8 cellular contexts compared by ENCODE assay signal in genomic region chr10:97445722-97446639, GRCh38. TPM values are rescaled to one million over a fixed set of nuclear protein-coding genes. Genes with fewer than 3 reads are reported as not detected.
DNase-seq lines count a peak whose midpoint lies in the region; ATAC-seq and TF ChIP-seq lines count a peak whose summit lies in the region.

EXOSC1 (minus strand) TSS chr10:97446006; CDS start chr10:97445985, 21 bp downstream.
ZDHHC16 (plus strand) TSS chr10:97446175; CDS start chr10:97451676, 5,501 bp downstream.

- peaks cover 3% of the 10 kb centered on the region for H3K27me3 Mint-ChIP-seq in GM23338 (ENCODE audit: insufficient read depth, low read depth, poor library complexity)
- no peaks in the 10 kb centered on the region for H3K27me3 Mint-ChIP-seq in naive thymus-derived CD4-positive, alpha-beta T cell
- H3K27me3 Mint-ChIP-seq in stimulated activated naive B cell treated with anti-CD40 and anti-IgM and Interleukin-4, amounts not matched to agents 10 μg/mL and 1 μg/mL and 100 μg/mL, for 72 hours, result no peaks in the 10 kb centered on the region

- peaks cover 63% of the 10 kb centered on the region for H3K79me2 ChIP-seq in GM23338 (replicated peaks; ENCODE audit: insufficient read depth)
- H3K79me2 ChIP-seq in fibroblast of lung (ENCODE audit: control insufficient read depth, insufficient read depth, low read length), result peaks cover 50% of the 10 kb centered on the region

- peak within 1 kb of the TSS; percentile 72 for H2AFZ ChIP-seq in GM23338
- peak within 1 kb of the TSS; percentile 96 for H2AFZ ChIP-seq in fibroblast of lung (ENCODE audit: low read length)

- peak within 1 kb of the TSS; percentile 80 for H3K9ac ChIP-seq in fibroblast of lung (ENCODE audit: insufficient read depth, low read length)

- H3K36me3 ChIP-seq in GM23338 (ENCODE audit: insufficient read depth) (peaks cover 3% of the 10 kb centered on the region; the same call in 1 of the 2 replicates), fibroblast of lung (ENCODE audit: control insufficient read depth, insufficient read depth, low read length) (peaks cover 3% of the 10 kb centered on the region)
- peaks cover 0 to 23% (median 2%) of the 10 kb centered on the region in 3 experiments for H3K36me3 ChIP-seq in naive thymus-derived CD4-positive, alpha-beta T cell (ENCODE audit: control insufficient read depth in 2 of 3, insufficient read depth in 3 of 3, low read length in 3 of 3)

- peaks cover 11% of the 10 kb centered on the region for H3K4me1 ChIP-seq in GM23338 (ENCODE audit: insufficient read depth)
- no peaks in the 10 kb centered on the region for H3K4me1 ChIP-seq in fibroblast of lung (ENCODE audit: control insufficient read depth, extremely low read depth, insufficient read depth, low read length)
- H3K4me1 ChIP-seq in naive thymus-derived CD4-positive, alpha-beta T cell (ENCODE audit: control insufficient read depth in 2 of 2, insufficient read depth in 2 of 2, low read length in 2 of 2), result peaks cover 19 to 29% of the 10 kb centered on the region in 2 donors

- H3K4me2 ChIP-seq in GM23338 (peak within 1 kb of the TSS; percentile 91), fibroblast of lung (ENCODE audit: extremely low read depth, insufficient read depth, low read length) (peak within 1 kb of the TSS; percentile 94)

- CTCF ChIA-PET in naive thymus-derived CD4-positive, alpha-beta T cell (lab: Charles Lee), result interaction anchor here (0.9 to 1.1 kb wide), 2 partner anchors 16 to 41 kb away, joined by 4 to 5 read pairs; no protein-coding TSS in a partner anchor

- H3K4me3 Mint-ChIP-seq in GM23338, result peak within 1 kb of the TSS; percentile 93
- H3K4me3 Mint-ChIP-seq in naive thymus-derived CD4-positive, alpha-beta T cell, result peak within 1 kb of the TSS; percentile 89 to 99 (median 98)
- peak within 1 kb of the TSS; percentile 98 to 100 for H3K4me3 Mint-ChIP-seq in stimulated activated naive B cell treated with anti-CD40 and anti-IgM and Interleukin-4, amounts not matched to agents 10 μg/mL and 1 μg/mL and 100 μg/mL, for 72 hours

- 0 out of 4 replicates have a peak, but pooled peaks of 1 of the 2 experiments have one; percentile 11 for TF ChIP-seq CTCF in GM23338 (conservative IDR thresholded peaks at IDR 0.05; ENCODE audit: low read depth in 2 of 2)
- TF ChIP-seq CTCF in fibroblast of lung (conservative IDR thresholded peaks at IDR 0.05 in 1 of 2, IDR thresholded peaks at IDR 0.05 in 1 of 2; ENCODE audit: low read depth in 1 of 2, low read length in 2 of 2), result no peak

- DNase-seq in Daoy (ENCODE audit: low read depth) (peak; percentile 91), GM23338 (ENCODE audit: low spot score) (peak; percentile 99), LHCN-M2 (ENCODE audit: low read depth) (peak; percentile 95), RPMI8226 (peak; percentile 91), fibroblast of lung (ENCODE audit: low read depth in 2 of 2) (peak; percentile 95 to 98)
- peak; percentile 72 to 85 for DNase-seq in activated T-helper 1 cell treated with anti-CD3 and anti-CD28 coated beads, Interleukin-2, amount 50 U/mL, for 16 hours (ENCODE audit: low read depth in 1 of 2, low spot score in 1 of 2)
- DNase-seq in naive thymus-derived CD4-positive, alpha-beta T cell, result peak; percentile 67 to 93 (median 89)
- peak; percentile 90 for DNase-seq in stimulated activated naive B cell treated with anti-CD40 and anti-IgM and Interleukin-4, amounts not matched to agents 10 μg/mL and 1 μg/mL and 100 μg/mL, for 72 hours

- intact Hi-C loops in naive thymus-derived CD4-positive, alpha-beta T cell (cut with micrococcal nuclease), result loop anchor here (1.0 to 5.0 kb wide), 14 partner anchors 10 to 241 kb away; partner anchors contain the start of genes ARHGAP19 (in 2 of the 2), FRAT1 (in 2 of the 2), MMS19 (in 2 of the 2) and PI4K2A (in 2 of the 2)

- H3K9me3 Mint-ChIP-seq in GM23338, result no peaks in the 10 kb centered on the region
- no peaks in the 10 kb centered on the region for H3K9me3 Mint-ChIP-seq in naive thymus-derived CD4-positive, alpha-beta T cell
- H3K9me3 Mint-ChIP-seq in stimulated activated naive B cell treated with anti-CD40 and anti-IgM and Interleukin-4, amounts not matched to agents 10 μg/mL and 1 μg/mL and 100 μg/mL, for 72 hours, result no peaks in the 10 kb centered on the region

- H3K27ac Mint-ChIP-seq in GM23338, result peak within 1 kb of the TSS; percentile 91
- H3K27ac Mint-ChIP-seq in naive thymus-derived CD4-positive, alpha-beta T cell, result peak within 1 kb of the TSS; percentile 86 to 97 (median 93)
- H3K27ac Mint-ChIP-seq in stimulated activated naive B cell treated with anti-CD40 and anti-IgM and Interleukin-4, amounts not matched to agents 10 μg/mL and 1 μg/mL and 100 μg/mL, for 72 hours, result peak within 1 kb of the TSS; percentile 97

- no peaks in the 10 kb centered on the region for H3K27me3 ChIP-seq in GM23338 (ENCODE audit: insufficient read depth)
- H3K27me3 ChIP-seq in fibroblast of lung (ENCODE audit: control insufficient read depth, insufficient read depth, low read length), result no peaks in the 10 kb centered on the region
- H3K27me3 ChIP-seq in naive thymus-derived CD4-positive, alpha-beta T cell (ENCODE audit: control insufficient read depth in 2 of 2, insufficient read depth in 2 of 2, low read length in 2 of 2), result no peaks in the 10 kb centered on the region

- peak within 1 kb of the TSS; percentile 64 for H3K27ac ChIP-seq in GM23338 (ENCODE audit: low read depth)
- peak within 1 kb of the TSS; percentile 66 for H3K27ac ChIP-seq in fibroblast of lung (ENCODE audit: insufficient read depth, low read length)
- peak within 1 kb of the TSS; percentile 80 for H3K27ac ChIP-seq in naive thymus-derived CD4-positive, alpha-beta T cell (ENCODE audit: low read depth, low read length)

- ATAC-seq in GM23338, result peak; percentile 95
- peak; percentile 99 for ATAC-seq in naive thymus-derived CD4-positive, alpha-beta T cell
- ATAC-seq in stimulated activated naive B cell treated with anti-CD40 and anti-IgM and Interleukin-4, amounts not matched to agents 10 μg/mL and 1 μg/mL and 100 μg/mL, for 72 hours (replicated peaks), result peak; percentile 96 to 98

- POLR2A ChIA-PET in naive thymus-derived CD4-positive, alpha-beta T cell (lab: Charles Lee), result interaction anchor here (2.1 kb wide), 1 partner anchor 45 kb away, joined by 8 read pairs; the partner anchor contains the start of gene RRP12

- H3K4me3 ChIP-seq in GM23338 (peak within 1 kb of the TSS; percentile 88), fibroblast of lung (replicated peaks in 1 of 4; ENCODE audit: control extremely low read depth in 1 of 4, insufficient read depth in 1 of 4, low read depth in 3 of 4, low read length in 4 of 4) (peak within 1 kb of the TSS; percentile 87 to 97 (median 94))
- peak within 1 kb of the TSS; percentile 98 for H3K4me3 ChIP-seq in naive thymus-derived CD4-positive, alpha-beta T cell (ENCODE audit: low read length)

- peaks cover 22% of the 10 kb centered on the region for H3K36me3 Mint-ChIP-seq in GM23338 (ENCODE audit: low read depth)
- H3K36me3 Mint-ChIP-seq in naive thymus-derived CD4-positive, alpha-beta T cell, result peaks cover 0 to 10% (median 0%) of the 10 kb centered on the region in 5 donors
- peaks cover 20 to 24% of the 10 kb centered on the region in 2 donors for H3K36me3 Mint-ChIP-seq in stimulated activated naive B cell treated with anti-CD40 and anti-IgM and Interleukin-4, amounts not matched to agents 10 μg/mL and 1 μg/mL and 100 μg/mL, for 72 hours

- H3K9me3 ChIP-seq in fibroblast of lung (ENCODE audit: control insufficient read depth, insufficient read depth, low read depth, low read length), result no peaks in the 10 kb centered on the region
- H3K9me3 ChIP-seq in naive thymus-derived CD4-positive, alpha-beta T cell (ENCODE audit: control insufficient read depth in 2 of 3, low read length in 3 of 3), result no peaks in the 10 kb centered on the region

- peaks cover 21% of the 10 kb centered on the region for H4K20me1 ChIP-seq in GM23338 (replicated peaks; ENCODE audit: insufficient read depth)
- H4K20me1 ChIP-seq in fibroblast of lung (ENCODE audit: control insufficient read depth, extremely low read depth, insufficient read depth, low read length), result no peaks in the 10 kb centered on the region

- H3F3A ChIP-seq in GM23338 (replicated peaks; ENCODE audit: low read depth), result 0 out of 2 replicates have a peak, but pooled peaks cover 3% of the 10 kb centered on the region

- no peaks in the 10 kb centered on the region for H3K9me2 ChIP-seq in GM23338 (ENCODE audit: insufficient read depth)

- H3K4me1 Mint-ChIP-seq in GM23338, result peaks cover 12% of the 10 kb centered on the region
- H3K4me1 Mint-ChIP-seq in naive thymus-derived CD4-positive, alpha-beta T cell, result peaks cover 32 to 69% (median 44%) of the 10 kb centered on the region in 7 donors
- peaks cover 23 to 59% of the 10 kb centered on the region in 2 donors for H3K4me1 Mint-ChIP-seq in stimulated activated naive B cell treated with anti-CD40 and anti-IgM and Interleukin-4, amounts not matched to agents 10 μg/mL and 1 μg/mL and 100 μg/mL, for 72 hours

RNA-seq across cellular contexts. Expression of gene EXOSC1, which starts in this region (rescaled TPM):
- 37.7 and 49.1 TPM in 2 replicates for total RNA-seq in Daoy (2014; rRNA removed; shearing (Covaris generic))
- 63.6 and 66.3 TPM in 2 replicates for total RNA-seq in GM23338 (2014; rRNA removed; shearing (Covaris generic))
- polyA plus RNA-seq in GM23338 (2016; fragmentation: Nextera tagmentation; extraction: Ambion mirVana) (127 and 131 TPM in 2 replicates), fibroblast of lung (39.5 and 45.4 TPM in 2 replicates)
- total RNA-seq in LHCN-M2 (2014; rRNA removed) (34.4 and 38.3 TPM in 2 replicates), fibroblast of lung (32.7 and 33.1 TPM in 2 replicates)
- polyA plus RNA-seq in LHCN-M2 (2012), result 42.0 TPM
- 39.9 and 45.4 TPM in 2 replicates for polyA plus RNA-seq in fibroblast of lung (2012)
- polyA minus RNA-seq in fibroblast of lung (ENCODE audit: low replicate concordance), result 11.7 and 34.6 TPM in 2 replicates
- 10 to 100 TPM; 32.6 to 65.4 (median 53.2) TPM for total RNA-seq in naive thymus-derived CD4-positive, alpha-beta T cell
- polyA plus RNA-seq in naive thymus-derived CD4-positive, alpha-beta T cell, result 10 to 100 TPM; 69.7 to 80.3 TPM

RNA-seq across cellular contexts. Expression of gene ZDHHC16, which starts in this region (rescaled TPM):
- 29.8 and 38.1 TPM in 2 replicates for total RNA-seq in Daoy (2014; rRNA removed; shearing (Covaris generic))
- 58.1 and 58.2 TPM in 2 replicates for total RNA-seq in GM23338 (2014; rRNA removed; shearing (Covaris generic))
- polyA plus RNA-seq in GM23338 (2016; fragmentation: Nextera tagmentation; extraction: Ambion mirVana) (33.3 and 35.1 TPM in 2 replicates), fibroblast of lung (60.2 and 69.6 TPM in 2 replicates)
- total RNA-seq in LHCN-M2 (2014; rRNA removed) (77.3 and 86.1 TPM in 2 replicates), fibroblast of lung (33.4 and 39.3 TPM in 2 replicates)
- polyA plus RNA-seq in LHCN-M2 (2012), result 59.4 TPM
- polyA plus RNA-seq in fibroblast of lung (2012), result 41.3 and 48.9 TPM in 2 replicates
- polyA minus RNA-seq in fibroblast of lung (ENCODE audit: low replicate concordance), result 166 and 196 TPM in 2 replicates
- total RNA-seq in naive thymus-derived CD4-positive, alpha-beta T cell, result 10 to 100 TPM; 13.2 to 38.8 (median 26.8) TPM
- 10 to 100 TPM; 24.4 to 37.3 TPM for polyA plus RNA-seq in naive thymus-derived CD4-positive, alpha-beta T cell

Comparison
In these comparisons a context has a peak if more than half of its experiments do, and no peak if none do; other contexts are left out.
1. Peak in every context shown above with its lines: DNase-seq, ATAC-seq, H3K4me3 ChIP-seq and H3K27ac ChIP-seq.